Comparison of ENCODE assay signal across 10 cellular contexts in the genomic region with DNA sequence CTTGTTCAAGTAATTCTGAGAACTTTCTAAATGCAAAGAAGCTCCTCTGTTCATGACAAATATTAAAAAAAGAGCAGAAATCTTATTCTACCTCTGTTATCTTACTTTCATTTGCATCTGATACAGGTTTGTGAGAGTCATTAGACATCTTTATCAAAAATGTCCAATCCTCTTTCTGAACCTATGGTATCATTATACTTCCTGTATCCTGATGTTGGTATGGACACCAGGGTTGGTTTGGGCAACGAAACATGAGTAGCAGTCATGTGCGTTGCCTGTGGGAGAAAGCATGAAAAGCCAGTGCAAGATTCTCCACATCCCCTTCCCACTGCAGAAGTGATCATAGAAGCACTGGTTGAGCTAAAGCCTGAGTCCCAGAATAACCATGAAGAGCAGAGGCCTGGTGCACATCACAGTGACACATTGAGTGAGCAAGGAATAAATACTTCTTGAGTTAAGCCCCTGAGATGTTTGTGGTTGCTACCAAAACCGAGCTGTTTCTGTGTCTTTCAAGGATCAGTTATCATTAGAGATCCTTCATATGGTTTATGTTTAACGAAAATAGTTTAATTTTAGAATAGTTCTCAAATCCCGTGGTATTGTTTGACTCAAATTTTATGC.
DNase-seq lines count a peak whose midpoint lies in the region; ATAC-seq and TF ChIP-seq lines count a peak whose summit lies in the region.
"Had no signal": no experiment of that assay in that cellular context is flagged by ENCODE, and none has a peak within 500 bp of the region (broad histone marks: within the 10 kb centered on the region; RNA-seq: fewer than 3 reads in every experiment).

No MANE protein-coding gene starts in this region.

- H3K27me3 Mint-ChIP-seq in immature natural killer cell (ENCODE audit: low read depth in 3 of 3): peaks cover 0 to 3% (median 0%) of the 10 kb centered on the region in 3 donors
- H3K27me3 Mint-ChIP-seq: T-helper 17 cell had no signal

- no peaks in the 10 kb centered on the region for H3K4me1 ChIP-seq in transverse colon

- H3K4me1 Mint-ChIP-seq in immature natural killer cell: no peaks in the 10 kb centered on the region
- H3K4me1 Mint-ChIP-seq: T-helper 17 cell had no signal

- peaks cover 0 to 3% (median 0%) of the 10 kb centered on the region in 6 donors for H3K9me3 Mint-ChIP-seq in immature natural killer cell

- H3K27me3 ChIP-seq in transverse colon: no peaks in the 10 kb centered on the region
- H3K27me3 ChIP-seq: neutrophil had no signal

- H3K36me3 Mint-ChIP-seq in immature natural killer cell: no peaks in the 10 kb centered on the region

- no peaks in the 10 kb centered on the region for H3K9me3 ChIP-seq in transverse colon
- H3K9me3 ChIP-seq: neutrophil had no signal

- peak; percentile 93 for ATAC-seq in GM19372 (IDR thresholded peaks at IDR 0.05; ENCODE audit: low read depth, unreplicated experiment)
- ATAC-seq in HG02759 (IDR thresholded peaks at IDR 0.05; ENCODE audit: unreplicated experiment): peak; percentile 99
- ATAC-seq in HG03457 (IDR thresholded peaks at IDR 0.05; ENCODE audit: unreplicated experiment): peak; percentile 99
- ATAC-seq: T-helper 17 cell had no signal

- TF ChIP-seq POLR2A in transverse colon (IDR thresholded peaks at IDR 0.05): no peak

- H3K36me3 ChIP-seq in transverse colon: no peaks in the 10 kb centered on the region
- H3K36me3 ChIP-seq: neutrophil had no signal

- intact Hi-C loops in transverse colon (cut with DNase I; ENCODE audit: low total_unique reads): no loop called here

- H3K27ac Mint-ChIP-seq in immature natural killer cell: no peak overlapping the region
- H3K27ac Mint-ChIP-seq: T-helper 17 cell had no signal

- H3K4me3 Mint-ChIP-seq in immature natural killer cell: no peak overlapping the region
- H3K4me3 Mint-ChIP-seq: T-helper 17 cell had no signal

- H3K27ac ChIP-seq in transverse colon: no peak overlapping the region
- H3K27ac ChIP-seq: neutrophil had no signal

- no peak for TF ChIP-seq CTCF in transverse colon (IDR thresholded peaks at IDR 0.05)

- DNase-seq in transverse colon: no peak
- no peak for DNase-seq in DMS114 treated with DMSO at 0.1 percent for 48 hours (lab: John Stamatoyannopoulos, UW; ENCODE audit: unreplicated experiment)
- no peak for DNase-seq in immature natural killer cell
- DNase-seq in HPDE6-E6E7 (ENCODE audit: extremely low spot score): no peak
- DNase-seq: HCEC 1CT, T-helper 17 cell had no signal

- 42 to 63% methylated on average over 3 to 5 of the region's 5 CpGs for WGBS in transverse colon (ENCODE audit: low coverage in 1 of 2), 2 donors

- no peak overlapping the region for H3K4me3 ChIP-seq in transverse colon

- in situ Hi-C loops in transverse colon (cut with MboI; ENCODE audit: low pct_ligation_motif_present in 1 of 4, low pct_unique_long_range_greater_than_20kb in 1 of 4, low sequenced_read_pairs in 3 of 4): no loop called here

- no peak for TF ChIP-seq EP300 in transverse colon (IDR thresholded peaks at IDR 0.05; ENCODE audit: low read depth)
